35 cellular contexts compared by ENCODE assay signal in genomic region chr2:31835450-31835849, GRCh38.
"Had no signal": no experiment of that assay in that cellular context is flagged by ENCODE, and none has a peak within 500 bp of the region (broad histone marks: within the 10 kb centered on the region; RNA-seq: fewer than 3 reads in every experiment).

No MANE protein-coding gene starts in this region.

- H3K36me3 ChIP-seq: adrenal gland, ascending aorta, brain microvascular endothelial cell, breast epithelium, cardiac muscle cell had no signal

- H3K27me3 ChIP-seq: adrenal gland, ascending aorta, body of pancreas, brain microvascular endothelial cell, breast epithelium, cardiac muscle cell had no signal

- FAIRE-seq: astrocyte, bronchial epithelial cell had no signal

- H3K4me3 ChIP-seq: adrenal gland, ascending aorta, body of pancreas, breast epithelium, cardiac muscle cell had no signal

- H3K9me3 ChIP-seq: adrenal gland, ascending aorta, body of pancreas, breast epithelium had no signal

- H3K4me1 ChIP-seq: adrenal gland, ascending aorta, body of pancreas, breast epithelium had no signal

- H3K27ac ChIP-seq: adrenal gland, ascending aorta, body of pancreas, brain microvascular endothelial cell, breast epithelium, cardiac muscle cell had no signal

- DNase-seq: activated effector memory CD4-positive, alpha-beta T cell treated with anti-CD3 and anti-CD28 coated beads, Interleukin-2, amount 50 U/mL, for 16 hours; activated effector memory CD4-positive, alpha-beta T cell treated with Interleukin-2 at 50 U/mL for 16 hours; activated gamma-delta T cell; activated gamma-delta T cell treated with Interleukin-2 at 50 U/mL for 16 hours; activated naive CD4-positive, alpha-beta T cell; activated naive CD4-positive, alpha-beta T cell treated with anti-CD3 and anti-CD28 coated beads for 36 hours; activated naive CD4-positive, alpha-beta T cell treated with anti-CD3 and anti-CD28 coated beads, Interleukin-2, amount 10 ng/mL, durations not matched to agents 7 days and 5 days; activated naive CD4-positive, alpha-beta T cell treated with anti-CD3 and anti-CD28 coated beads, Interleukin-2, amount 50 U/mL, for 16 hours; activated naive CD4-positive, alpha-beta T cell treated with Interleukin-2 at 50 U/mL for 16 hours; activated naive CD8-positive, alpha-beta T cell treated with anti-CD3 and anti-CD28 coated beads for 36 hours; activated naive CD8-positive, alpha-beta T cell treated with anti-CD3 and anti-CD28 coated beads, Interleukin-2, amount 10 ng/mL, durations not matched to agents 7 days and 5 days; activated naive CD8-positive, alpha-beta T cell treated with anti-CD3 and anti-CD28 coated beads, Interleukin-2, amount 50 U/mL, for 24 hours; activated T-cell treated with anti-CD3 and anti-CD28 coated beads for 4 hours; activated T-cell treated with anti-CD3 and anti-CD28 coated beads, Interleukin-2, amount 50 U/mL, for 1 hour; activated T-cell treated with anti-CD3 and anti-CD28 coated beads, Interleukin-2, amount 50 U/mL, for 24 hours; activated T-cell treated with anti-CD3 and anti-CD28 coated beads, Interleukin-2, amount 50 U/mL, for 4 hours; activated T-cell treated with anti-CD3 and anti-CD28 coated beads, Interleukin-2, amount 50 U/mL, for 48 hours; activated T-cell treated with anti-CD3 and anti-CD28 coated beads, Interleukin-2, amount 50 U/mL, for 72 hours; adrenal gland; amniotic stem cell; amygdala; anterior cingulate cortex; aorta; body of pancreas; brain microvascular endothelial cell; caudate nucleus; central memory CD4-positive, alpha-beta T cell; cerebellar nuclear complex had no signal

- ATAC-seq: activated naive CD4-positive, alpha-beta T cell treated with anti-CD3 and anti-CD28 coated beads, Interleukin-2, amount 50 U/mL, for 72 hours; activated naive CD8-positive, alpha-beta T cell treated with anti-CD3 and anti-CD28 coated beads, Interleukin-2, amount 50 U/mL, for 24 hours; activated T-cell treated with anti-CD3 and anti-CD28 coated beads, Interleukin-2, amount 50 U/mL, for 4 hours; activated T-cell treated with anti-CD3 and anti-CD28 coated beads, Interleukin-2, amount 50 U/mL, for 72 hours; activated T-helper 17 cell treated with anti-CD3 and anti-CD28 coated beads, Interleukin-2, amount 50 U/mL, for 72 hours; body of pancreas had no signal
